8 cellular contexts compared by ENCODE assay signal in the genomic region with DNA sequence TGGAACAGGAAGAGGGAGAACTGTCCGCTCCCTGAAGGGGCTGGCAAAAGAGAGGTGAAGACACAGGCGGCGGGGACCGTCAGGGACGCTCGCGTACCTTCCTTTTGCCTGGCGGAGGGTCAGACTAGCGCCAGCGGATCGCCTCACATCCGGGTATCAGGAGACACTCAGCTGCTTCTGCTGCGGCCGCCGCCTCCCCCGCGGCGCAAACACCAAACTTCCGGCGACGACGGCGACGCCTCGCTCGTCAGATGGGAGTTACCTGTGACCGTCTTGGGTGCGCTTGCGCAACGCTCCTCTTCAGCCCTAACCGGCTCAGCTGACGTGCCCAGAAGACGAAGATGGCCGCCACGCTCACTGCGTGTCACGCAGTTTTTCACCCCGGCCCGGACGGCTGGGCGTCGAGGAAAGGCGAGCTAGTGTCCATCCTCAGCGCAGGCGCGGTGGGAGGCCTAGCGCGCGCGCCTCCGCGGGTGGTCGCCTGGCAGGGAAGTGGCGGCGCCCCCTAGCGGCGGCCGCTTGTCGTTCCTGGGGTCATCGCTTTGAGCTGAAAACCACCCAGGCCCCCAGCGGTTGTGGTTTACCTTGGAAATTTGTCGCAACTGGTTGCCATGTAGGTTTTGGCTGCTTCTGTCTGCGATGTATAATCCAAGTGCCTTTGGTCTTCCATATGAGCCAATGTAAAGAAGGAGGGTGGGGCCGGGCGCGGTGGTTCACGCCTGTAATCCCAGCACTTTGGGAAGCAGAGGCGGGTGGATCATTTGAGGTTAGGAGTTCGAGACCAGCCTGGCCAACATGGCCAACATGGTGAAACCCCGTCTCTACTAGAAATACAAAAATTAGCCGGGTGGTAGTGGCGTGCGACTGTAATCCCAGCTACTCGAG. TPM values are rescaled to one million over a fixed set of nuclear protein-coding genes. Genes with fewer than 3 reads are reported as not detected.
DNase-seq lines count a peak whose midpoint lies in the region; ATAC-seq, FAIRE-seq and TF ChIP-seq lines count a peak whose summit lies in the region.

A gene with protein sequence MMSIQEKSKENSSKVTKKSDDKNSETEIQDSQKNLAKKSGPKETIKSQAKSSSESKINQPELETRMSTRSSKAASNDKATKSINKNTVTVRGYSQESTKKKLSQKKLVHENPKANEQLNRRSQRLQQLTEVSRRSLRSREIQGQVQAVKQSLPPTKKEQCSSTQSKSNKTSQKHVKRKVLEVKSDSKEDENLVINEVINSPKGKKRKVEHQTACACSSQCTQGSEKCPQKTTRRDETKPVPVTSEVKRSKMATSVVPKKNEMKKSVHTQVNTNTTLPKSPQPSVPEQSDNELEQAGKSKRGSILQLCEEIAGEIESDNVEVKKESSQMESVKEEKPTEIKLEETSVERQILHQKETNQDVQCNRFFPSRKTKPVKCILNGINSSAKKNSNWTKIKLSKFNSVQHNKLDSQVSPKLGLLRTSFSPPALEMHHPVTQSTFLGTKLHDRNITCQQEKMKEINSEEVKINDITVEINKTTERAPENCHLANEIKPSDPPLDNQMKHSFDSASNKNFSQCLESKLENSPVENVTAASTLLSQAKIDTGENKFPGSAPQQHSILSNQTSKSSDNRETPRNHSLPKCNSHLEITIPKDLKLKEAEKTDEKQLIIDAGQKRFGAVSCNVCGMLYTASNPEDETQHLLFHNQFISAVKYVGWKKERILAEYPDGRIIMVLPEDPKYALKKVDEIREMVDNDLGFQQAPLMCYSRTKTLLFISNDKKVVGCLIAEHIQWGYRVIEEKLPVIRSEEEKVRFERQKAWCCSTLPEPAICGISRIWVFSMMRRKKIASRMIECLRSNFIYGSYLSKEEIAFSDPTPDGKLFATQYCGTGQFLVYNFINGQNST (minus strand): TSS at position 179 of the 885 bp plus-strand sequence. CDS start 25,861 bp downstream, outside the sequence.

- peak in 1 of 2 experiments; percentile 88; a peak in 2 of 3 replicates for TF ChIP-seq POLR2A in H1 (IDR thresholded peaks at IDR 0.05; ENCODE audit: control extremely low read depth in 1 of 2, low read depth in 2 of 2, low read length in 2 of 2)

- peak; percentile 84 for ATAC-seq in GM21360 (IDR thresholded peaks at IDR 0.05; ENCODE audit: unreplicated experiment)

- H2BK15ac ChIP-seq in H1 (ENCODE audit: low read length), result peak within 1 kb of the TSS; percentile 88; the same call in 1 of the 2 replicates
- peak within 1 kb of the TSS; percentile 55 for H2BK15ac ChIP-seq in mesenchymal stem cell (ENCODE audit: low read depth, poor library complexity, severe bottlenecking)

- H3K9me3 ChIP-seq in H1 (ENCODE audit: insufficient read depth in 2 of 2, low read depth in 1 of 2, low read length in 1 of 2) (no peaks in the 10 kb centered on the region), mesenchymal stem cell (ENCODE audit: control insufficient read depth, low read length) (no peaks in the 10 kb centered on the region)

- in situ Hi-C loops in Caki2 (cut with HindIII; ENCODE audit: low pct_unique_long_range_greater_than_20kb, low sequenced_read_pairs), result no loop called here

- H3K79me1 ChIP-seq in H1 (ENCODE audit: low read depth, low read length) (no peaks in the 10 kb centered on the region), mesenchymal stem cell (replicated peaks; ENCODE audit: low read length, poor library complexity, severe bottlenecking) (no peaks in the 10 kb centered on the region)

- H4K91ac ChIP-seq in H1 (replicated peaks; ENCODE audit: insufficient read length, low read length), result peak within 1 kb of the TSS; percentile 100
- peak within 1 kb of the TSS; percentile 79 for H4K91ac ChIP-seq in mesenchymal stem cell (ENCODE audit: low read length)

- no peaks in the 10 kb centered on the region for H3K36me3 ChIP-seq in H1 (ENCODE audit: control insufficient read depth in 2 of 4, insufficient read depth in 4 of 4, low read length in 3 of 4)
- no peaks in the 10 kb centered on the region for H3K36me3 ChIP-seq in mesenchymal stem cell (ENCODE audit: control insufficient read depth in 1 of 2, insufficient read depth in 2 of 2, low read depth in 1 of 2, low read length in 2 of 2)

- H3K23ac ChIP-seq in H1 (ENCODE audit: insufficient read length) (no peak within 1 kb of the TSS), mesenchymal stem cell (ENCODE audit: low read length in 2 of 2) (peak within 1 kb of the TSS in 1 of 2 experiments; percentile 6)

- peak within 1 kb of the TSS; percentile 94 for H3K18ac ChIP-seq in H1 (ENCODE audit: extremely low read depth, low read length)
- H3K18ac ChIP-seq in mesenchymal stem cell (ENCODE audit: low read depth in 1 of 2, low read length in 2 of 2), result peak within 1 kb of the TSS; percentile 94 to 99

- peak within 1 kb of the TSS; percentile 98 for H3K56ac ChIP-seq in H1 (replicated peaks; ENCODE audit: insufficient read length, low read depth, low read length)

- H2BK20ac ChIP-seq in H1 (ENCODE audit: low read length), result no peak within 1 kb of the TSS; the same call in 1 of the 2 replicates

- H3K14ac ChIP-seq in H1 (ENCODE audit: insufficient read length) (no peak within 1 kb of the TSS), mesenchymal stem cell (ENCODE audit: low read length in 2 of 2) (peak within 1 kb of the TSS in 1 of 2 experiments; percentile 76)

- H2AFZ ChIP-seq in H1 (ENCODE audit: low read length), result peak within 1 kb of the TSS; percentile 37; the same call in 1 of the 2 replicates
- peak within 1 kb of the TSS; percentile 94 for H2AFZ ChIP-seq in mesenchymal stem cell (ENCODE audit: low read depth, low read length)

- CTCF ChIA-PET in H1 (lab: Charles Lee; ENCODE audit: partially characterized antibody), result interaction anchor here (0.6 to 3.0 kb wide), 22 partner anchors 10 to 1161 kb away, joined by 3 to 52 read pairs (median 3); a partner anchor contains a TSS

- H3K79me2 ChIP-seq in H1 (ENCODE audit: control insufficient read depth in 1 of 2, insufficient read depth in 2 of 2, low read length in 2 of 2), result peaks cover 15 to 39% of the 10 kb centered on the region in 2 experiments

- H3K23me2 ChIP-seq in H1 (ENCODE audit: low read depth, low read length), result peaks cover 10% of the 10 kb centered on the region

- H2BK5ac ChIP-seq in H1 (ENCODE audit: low read depth, low read length), result peak within 1 kb of the TSS; percentile 96
- peak within 1 kb of the TSS; percentile 57 for H2BK5ac ChIP-seq in mesenchymal stem cell (ENCODE audit: low read depth, low read length, poor library complexity, severe bottlenecking)

- H4K8ac ChIP-seq in H1 (ENCODE audit: extremely low read depth, insufficient read depth, low read length), result peak within 1 kb of the TSS; percentile 95
- peak within 1 kb of the TSS; percentile 82 for H4K8ac ChIP-seq in mesenchymal stem cell (ENCODE audit: low read length)

- H3K27ac ChIP-seq in H1 (ENCODE audit: low read depth, low read length) (peak within 1 kb of the TSS; percentile 96), mesenchymal stem cell (ENCODE audit: low read length, poor library complexity, severe bottlenecking) (peak within 1 kb of the TSS; percentile 93)

- WGBS in H1 (ENCODE audit: extremely low coverage in 1 of 2, insufficient coverage in 1 of 2, insufficient read length in 1 of 2, insufficient replicate concordance in 2 of 2, low coverage in 1 of 2, low lambda C conversion rate in 2 of 2, missing lambda C conversion rate in 1 of 2), 2 experiments, result 7% methylated on average over 74 of the region's 74 CpGs; no CpG with 5 or more reads in 1 of the 2 experiments
- WGBS in mesenchymal stem cell, result 11% methylated on average over 74 of the region's 74 CpGs

- peak; percentile 82 to 95 (median 90) for TF ChIP-seq CTCF in H1 (IDR thresholded peaks at IDR 0.05; ENCODE audit: control extremely low read depth in 1 of 3, insufficient read depth in 1 of 3, low read depth in 1 of 3, low read length in 3 of 3)

- H3K9ac ChIP-seq in H1 (replicated peaks in 1 of 4; ENCODE audit: extremely low read depth in 1 of 4, low read depth in 3 of 4, low read length in 3 of 4) (peak within 1 kb of the TSS; percentile 82 to 95 (median 88)), mesenchymal stem cell (ENCODE audit: low read length) (peak within 1 kb of the TSS; percentile 99)

- peak within 1 kb of the TSS; percentile 53 for H2BK120ac ChIP-seq in H1 (replicated peaks; ENCODE audit: low read depth, low read length)
- H2BK120ac ChIP-seq in mesenchymal stem cell (ENCODE audit: low read depth, low read length), result peak within 1 kb of the TSS; percentile 59

- H3K27me3 ChIP-seq in H1 (replicated peaks in 1 of 4; ENCODE audit: control insufficient read depth in 3 of 4, extremely low read depth in 1 of 4, insufficient read depth in 3 of 4, low read length in 3 of 4) (0 out of 7 replicates have a peak, but pooled peaks cover 0 to 2% (median 0%) of the 10 kb centered on the region in 4 experiments), mesenchymal stem cell (ENCODE audit: control insufficient read depth in 1 of 2, insufficient read depth in 1 of 2, low read length in 2 of 2) (no peaks in the 10 kb centered on the region)

- peak within 1 kb of the TSS; percentile 61 to 99 (median 89) for H3K4me3 ChIP-seq in H1 (ENCODE audit: extremely low read depth in 1 of 4, insufficient read depth in 2 of 4, low read depth in 3 of 4, low read length in 4 of 4)
- peak within 1 kb of the TSS; percentile 85 to 99 for H3K4me3 ChIP-seq in mesenchymal stem cell (ENCODE audit: insufficient read depth in 1 of 2, low read depth in 1 of 2, low read length in 2 of 2)

- TF ChIP-seq EP300 in H1 (IDR thresholded peaks at IDR 0.05; ENCODE audit: borderline replicate concordance in 1 of 2, low read depth in 2 of 2, low read length in 2 of 2), result peak in 1 of 2 experiments; percentile 51; a peak in 1 of 3 replicates

- DNase-seq in Caki2 (ENCODE audit: low read depth) (peak; percentile 96), HT1080 (ENCODE audit: low read depth) (peak; percentile 99), NOMO-1 (lab: John Stamatoyannopoulos, UW; ENCODE audit: unreplicated experiment in 2 of 2) (peak; percentile 96 to 97), H1 (ENCODE audit: low read depth in 1 of 2, low spot score in 2 of 2) (peak; percentile 95), mesenchymal stem cell (peak; percentile 98)
- DNase-seq in activated CD8-positive, alpha-beta memory T cell treated with anti-CD3 and anti-CD28 coated beads for 4 hours (ENCODE audit: low read depth in 2 of 2), result peak; percentile 80 to 88
- DNase-seq in stimulated activated CD8-positive, alpha-beta memory T cell treated with anti-CD3 and anti-CD28 coated beads, Interleukin-12 subunit alpha, Interleukin-12 subunit beta, amount 100 ng/mL, for 4 hours (ENCODE audit: low read depth), result peak; percentile 91

- POLR2A ChIA-PET in H1 (lab: Charles Lee; ENCODE audit: partially characterized antibody), result interaction anchor here (0.6 to 5.8 kb wide), 18 partner anchors 11 to 140 kb away, joined by 3 to 77 read pairs (median 4); a partner anchor contains a TSS

- peak within 1 kb of the TSS; percentile 84 for H4K5ac ChIP-seq in H1 (ENCODE audit: insufficient read length, low read depth, low read length)

- peak; percentile 20 to 29; a peak in 2 of 4 replicates for TF ChIP-seq RAD21 in H1 (IDR thresholded peaks at IDR 0.05 in 1 of 2, conservative IDR thresholded peaks at IDR 0.05 in 1 of 2; ENCODE audit: low read depth in 2 of 2, low read length in 2 of 2)

- no peak for FAIRE-seq in H1 (lab: Jason Lieb, UNC)

- peak within 1 kb of the TSS; percentile 83 for H3K4ac ChIP-seq in H1 (replicated peaks; ENCODE audit: insufficient read length, low read depth, low read length)
- peak within 1 kb of the TSS; percentile 62 to 82 for H3K4ac ChIP-seq in mesenchymal stem cell (ENCODE audit: low read depth in 1 of 2, low read length in 2 of 2)

- peaks cover 0 to 7% (median 2%) of the 10 kb centered on the region in 4 experiments; a peak in 2 of 7 replicates for H3K4me1 ChIP-seq in H1 (replicated peaks in 1 of 4; ENCODE audit: control insufficient read depth in 3 of 4, insufficient read depth in 4 of 4, low read length in 3 of 4)
- peaks cover 4% of the 10 kb centered on the region for H3K4me1 ChIP-seq in mesenchymal stem cell (ENCODE audit: control insufficient read depth, insufficient read depth, low read depth, low read length)

- H2AK5ac ChIP-seq in H1 (ENCODE audit: low read depth, low read length) (peak within 1 kb of the TSS; percentile 88; the same call in 1 of the 2 replicates), mesenchymal stem cell (ENCODE audit: low read length, severe bottlenecking) (peak within 1 kb of the TSS; percentile 62)

- H4K20me1 ChIP-seq in H1 (replicated peaks in 1 of 2; ENCODE audit: control insufficient read depth in 1 of 2, insufficient read depth in 2 of 2, low read length in 2 of 2), result no peaks in the 10 kb centered on the region

- H2BK12ac ChIP-seq in H1 (ENCODE audit: low read depth, low read length) (peak within 1 kb of the TSS; percentile 84; the same call in 1 of the 2 replicates), mesenchymal stem cell (ENCODE audit: low read length in 2 of 2) (peak within 1 kb of the TSS in 1 of 2 experiments; percentile 89)

- H3K4me2 ChIP-seq in H1 (ENCODE audit: insufficient read depth in 1 of 2, low read depth in 2 of 2, low read length in 2 of 2), result peak within 1 kb of the TSS; percentile 73 to 79
- H3K4me2 ChIP-seq in mesenchymal stem cell (ENCODE audit: low read length, poor library complexity, severe bottlenecking), result peak within 1 kb of the TSS; percentile 89

RNA-seq across cellular contexts. Expression of the gene that starts here (rescaled TPM):
- 10.0 and 11.8 TPM in 2 replicates for total RNA-seq in Caki2 (2014; rRNA removed; shearing (Covaris generic); ENCODE audit: low replicate concordance)
- 11.8 and 12.0 TPM in 2 replicates for total RNA-seq in HT1080 (2014; rRNA removed; shearing (Covaris generic))
- polyA plus RNA-seq in HT1080 (2015; cell fraction: cytosol; rRNA removed), result 12.6 and 14.0 TPM in 2 replicates
- polyA plus RNA-seq in HT1080 (2015; cell fraction: nucleus; rRNA removed), result 10.9 and 12.9 TPM in 2 replicates
- 44.6 and 48.3 TPM in 2 replicates for total RNA-seq in H1 (2021; fragmentation: NEBNext Ultra II Directional; extraction: Animal tissue kit (Norgen Biotek cat#: 25700))
- polyA plus RNA-seq in H1 (2011; rRNA removed), result 3.3 and 5.8 TPM in 2 replicates
- polyA plus RNA-seq in H1 (2011; cell fraction: cytosol; rRNA removed), result 7.7 TPM
- 8.3 TPM for polyA plus RNA-seq in H1 (2011; cell fraction: nucleus; rRNA removed)
- polyA plus RNA-seq in H1 (2012, experiment 1 of 2), result 9.4 to 19.9 TPM (median 11.0 TPM) in 4 replicates
- 1.8 TPM for polyA plus RNA-seq in H1 (2012, experiment 2 of 2)
- 42.5 TPM for polyA plus RNA-seq in H1 (2013, experiment 1 of 2)
- polyA plus RNA-seq in H1 (2013, experiment 2 of 2), result 35.8 TPM
- polyA minus RNA-seq in H1 (2011; rRNA and poly(A)+ RNA removed), result 12.8 and 18.8 TPM in 2 replicates
- polyA minus RNA-seq in H1 (2011; cell fraction: cytosol; rRNA and poly(A)+ RNA removed), result 10.9 TPM
- 64.1 TPM for polyA minus RNA-seq in H1 (2011; cell fraction: nucleus; rRNA and poly(A)+ RNA removed)
- polyA plus RNA-seq in mesenchymal stem cell (2013, experiment 1 of 2), result 10.5 TPM
- 11.2 TPM for polyA plus RNA-seq in mesenchymal stem cell (2013, experiment 2 of 2)

Comparison
In these comparisons a context has a peak if more than half of its experiments do, and no peak if none do; other contexts are left out.
1. Peak in every context shown above with its lines: DNase-seq, ATAC-seq, H3K4me3 ChIP-seq and H3K27ac ChIP-seq.